23 cellular contexts compared by ENCODE assay signal in the genomic region with DNA sequence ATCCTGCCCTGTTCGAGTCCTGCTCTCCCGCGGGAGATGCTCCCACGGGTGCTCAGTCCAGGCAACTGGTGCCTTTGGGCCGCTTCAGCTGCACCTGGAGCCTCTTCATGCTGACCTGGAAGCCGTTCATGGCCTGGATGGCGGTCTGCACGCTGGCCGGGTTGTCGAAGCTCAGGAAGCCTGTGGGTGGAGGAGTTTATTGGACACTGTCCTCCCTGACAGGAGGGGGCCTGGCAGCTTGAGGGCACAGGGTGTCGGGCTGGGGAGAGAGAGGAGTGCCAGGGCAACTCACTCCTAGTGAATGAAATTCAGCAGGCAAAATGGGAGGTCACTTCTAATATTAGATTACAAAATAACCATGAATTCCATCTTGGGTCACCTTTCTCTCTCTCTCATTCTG.
"Had no signal": no experiment of that assay in that cellular context is flagged by ENCODE, and none has a peak within 500 bp of the region (broad histone marks: within the 10 kb centered on the region; RNA-seq: fewer than 3 reads in every experiment).

No MANE protein-coding gene starts in this region.

- DNase-seq: heart right ventricle; islet precursor cell; mesenchymal stem cell; naive thymus-derived CD8-positive, alpha-beta T cell; occipital lobe; psoas muscle; stimulated activated CD4-positive, alpha-beta T cell treated with anti-CD3 and anti-CD28 coated beads, Interleukin-12 subunit alpha, Interleukin-12 subunit beta, amount 100 ng/mL, for 4 hours; stimulated activated CD4-positive, alpha-beta T cell treated with anti-CD3 and anti-CD28 coated beads, Interleukin-15, amount 100 ng/mL, for 24 hours; stimulated activated CD4-positive, alpha-beta T cell treated with anti-CD3 and anti-CD28 coated beads, Interleukin-2, amount 100 ng/mL, for 24 hours; stimulated activated CD4-positive, alpha-beta T cell treated with anti-CD3 and anti-CD28 coated beads, Interleukin-4, amount 100 ng/mL, for 1 hour; stimulated activated naive B cell treated with anti-CD40 and anti-IgM and Interleukin-4, amounts not matched to agents 10 μg/mL and 1 μg/mL and 100 μg/mL, for 72 hours; stimulated activated naive CD8-positive, alpha-beta T cell treated with anti-CD3 and anti-CD28 coated beads, Interleukin-15, Interleukin-2, amounts not matched to agents 100 U/mL and 50 U/mL, for 24 hours; stomach; tibial artery; upper lobe of right lung had no signal

- H3K27ac Mint-ChIP-seq: naive thymus-derived CD8-positive, alpha-beta T cell; nephron; stimulated activated naive B cell treated with anti-CD40 and anti-IgM and Interleukin-4, amounts not matched to agents 10 μg/mL and 1 μg/mL and 100 μg/mL, for 72 hours had no signal

- ATAC-seq: left lobe of liver; naive thymus-derived CD8-positive, alpha-beta T cell; stimulated activated naive B cell treated with anti-CD40 and anti-IgM and Interleukin-4, amounts not matched to agents 10 μg/mL and 1 μg/mL and 100 μg/mL, for 72 hours; stimulated activated naive CD8-positive, alpha-beta T cell treated with anti-CD3 and anti-CD28 coated beads, Interleukin-15, Interleukin-2, amounts not matched to agents 100 U/mL and 50 U/mL, for 24 hours; upper lobe of right lung had no signal

- H3K9ac ChIP-seq: parathyroid adenoma had no signal

- H2AFZ ChIP-seq: hepatocyte, parathyroid adenoma had no signal

- H3K27me3 ChIP-seq: heart right ventricle, hepatocyte, neutrophil, stomach, tibial artery, upper lobe of right lung had no signal

- H3K4me1 ChIP-seq: heart right ventricle, parathyroid adenoma, psoas muscle, stomach, tibial artery, upper lobe of right lung had no signal

- H3K4me1 Mint-ChIP-seq: nephron; neural crest cell; stimulated activated naive B cell treated with anti-CD40 and anti-IgM and Interleukin-4, amounts not matched to agents 10 μg/mL and 1 μg/mL and 100 μg/mL, for 72 hours had no signal

- H3K4me3 ChIP-seq: heart right ventricle, hepatocyte, psoas muscle, skin epidermis, stomach, thoracic aorta, tibial artery, upper lobe of right lung had no signal

- H3K79me2 ChIP-seq: hepatocyte, parathyroid adenoma had no signal

- H3K36me3 ChIP-seq: heart right ventricle, neutrophil, stomach, thoracic aorta, tibial artery, upper lobe of right lung had no signal

- H3K27ac ChIP-seq: heart right ventricle, hepatocyte, neutrophil, parathyroid adenoma, psoas muscle, skin epidermis, stomach, thoracic aorta, tibial artery, upper lobe of right lung had no signal

- H3K4me2 ChIP-seq: hepatocyte had no signal

- H3K4me3 Mint-ChIP-seq: naive thymus-derived CD8-positive, alpha-beta T cell; nephron; neural crest cell; stimulated activated naive B cell treated with anti-CD40 and anti-IgM and Interleukin-4, amounts not matched to agents 10 μg/mL and 1 μg/mL and 100 μg/mL, for 72 hours had no signal

- H3K9me3 ChIP-seq: heart right ventricle, neutrophil, psoas muscle, stomach, thoracic aorta, tibial artery, upper lobe of right lung had no signal

- H3K36me3 Mint-ChIP-seq: naive thymus-derived CD8-positive, alpha-beta T cell had no signal
